11 cellular contexts compared by ENCODE assay signal in genomic region chr1:210751911-210752310, GRCh38.
"Had no signal": no experiment of that assay in that cellular context is flagged by ENCODE, and none has a peak within 500 bp of the region (broad histone marks: within the 10 kb centered on the region; RNA-seq: fewer than 3 reads in every experiment).

No MANE protein-coding gene starts in this region.

- H3K9me3 ChIP-seq: HAP-1 had no signal

- H3K4me3 ChIP-seq: GM23248, GM23338, HAP-1 had no signal

- ATAC-seq: GM23338, HCT116 had no signal

- H3K4me1 ChIP-seq: HAP-1 had no signal

- DNase-seq: GM23248, GOT3, H7, H9, HCEC 1CT, HFFc6 had no signal

- H2AFZ ChIP-seq: GM23248, GM23338 had no signal

- H3K4me3 Mint-ChIP-seq: GM23338, H9, HFFc6 had no signal

- H3K36me3 ChIP-seq: HAP-1 had no signal

- FAIRE-seq: H1, H54 had no signal

- H3K9me3 Mint-ChIP-seq: GM23338, H9, HFFc6 had no signal

- H3K9ac ChIP-seq: GM23248 had no signal

- H3K27ac Mint-ChIP-seq: GM23338, H9, HFFc6 had no signal

- H3K4me2 ChIP-seq: GM23338 had no signal

- H3K27ac ChIP-seq: GM23248 had no signal
